1 cellular context compared by ENCODE assay signal in genomic region chr7:137342751-137343482, GRCh38.
TF ChIP-seq lines count a peak whose summit lies in the region.

No MANE protein-coding gene starts in this region.

TF ChIP-seq in SK-N-SH, 30 proteins besides CTCF, POLR2A, EP300 and RAD21 (continued from another document):
- no peak for TF ChIP-seq NRF1 (IDR thresholded peaks at IDR 0.05; ENCODE audit: low read depth, low read length)
- no peak for TF ChIP-seq POLR2AphosphoS5 (IDR thresholded peaks at IDR 0.05; ENCODE audit: low read depth, low read length)
- TF ChIP-seq GATA2 (CRISPR knock-in tag; IDR thresholded peaks at IDR 0.05), result no peak
- TF ChIP-seq SIN3A (IDR thresholded peaks at IDR 0.05; ENCODE audit: borderline replicate concordance, low read depth, low read length), result no peak
